Comparison of ENCODE assay signal across 8 cellular contexts in the genomic region with DNA sequence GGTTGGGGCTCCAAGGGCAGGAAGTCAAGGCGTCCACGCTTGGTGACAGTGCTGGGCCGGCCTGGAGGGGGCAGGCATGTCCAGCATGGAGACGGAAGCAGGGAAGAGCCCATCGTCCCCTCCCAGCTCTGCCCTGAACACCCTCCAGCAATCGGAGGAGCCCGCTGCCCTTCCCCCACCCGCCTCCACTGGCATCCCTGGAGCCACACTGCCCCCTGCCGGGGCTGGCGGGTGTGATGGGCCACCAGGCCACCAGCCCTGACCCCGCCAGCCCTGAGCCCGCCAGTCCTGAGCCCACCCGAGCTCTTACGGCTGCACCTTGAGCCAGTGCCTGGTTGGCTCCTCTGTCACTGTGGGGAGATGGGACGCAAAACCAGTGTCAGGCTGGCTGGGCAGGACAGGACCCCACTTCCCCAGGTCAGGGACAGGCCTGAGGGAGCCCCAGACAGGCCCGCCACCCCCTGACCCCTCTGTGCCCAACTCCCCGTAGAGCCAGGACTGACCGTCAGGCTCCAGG.
DNase-seq lines count a peak whose midpoint lies in the region; ATAC-seq and TF ChIP-seq lines count a peak whose summit lies in the region.

No MANE protein-coding gene starts in this region.

- ATAC-seq in GM21447 (IDR thresholded peaks at IDR 0.05; ENCODE audit: unreplicated experiment), result no peak

- H3K27ac ChIP-seq in VCaP (no peak overlapping the region), brain microvascular endothelial cell (no peak overlapping the region)

- no peaks in the 10 kb centered on the region for H3K36me3 ChIP-seq in brain microvascular endothelial cell (replicated peaks)

- no peak overlapping the region for H3K4me3 ChIP-seq in brain microvascular endothelial cell (ENCODE audit: low read depth, low read length)

- H3K27me3 ChIP-seq in brain microvascular endothelial cell (replicated peaks), result peaks cover 7% of the 10 kb centered on the region

- DNase-seq in NCI-H1694 (lab: John Stamatoyannopoulos, UW) (peak; percentile 58), NCI-H1694 treated with DMSO at 0.1 percent for 48 hours (lab: John Stamatoyannopoulos, UW) (no peak), NCI-H2107 treated with DMSO at 0.1 percent for 48 hours (lab: John Stamatoyannopoulos, UW; ENCODE audit: unreplicated experiment) (peak; percentile 25), brain microvascular endothelial cell (peak; percentile 27), inferior parietal cortex (ENCODE audit: extremely low spot score) (peak; percentile 68)
- DNase-seq in stimulated activated CD4-positive, alpha-beta T cell treated with anti-CD3 and anti-CD28 coated beads, Interleukin-15, amount 100 ng/mL, for 24 hours, result peak; percentile 93

- peak; percentile 67 for TF ChIP-seq CTCF in VCaP (conservative IDR thresholded peaks at IDR 0.05)
- TF ChIP-seq CTCF in brain microvascular endothelial cell (IDR thresholded peaks at IDR 0.05; ENCODE audit: low read depth, low read length, missing control alignments), result peak; percentile 82

- in situ Hi-C loops in brain microvascular endothelial cell (cut with HindIII; ENCODE audit: low pct_ligation_motif_present, low sequenced_read_pairs), result loop anchor here (25.0 kb wide), 1 partner anchor 405 kb away; no protein-coding TSS in a partner anchor
